15 cellular contexts compared by ENCODE assay signal in the genomic region with DNA sequence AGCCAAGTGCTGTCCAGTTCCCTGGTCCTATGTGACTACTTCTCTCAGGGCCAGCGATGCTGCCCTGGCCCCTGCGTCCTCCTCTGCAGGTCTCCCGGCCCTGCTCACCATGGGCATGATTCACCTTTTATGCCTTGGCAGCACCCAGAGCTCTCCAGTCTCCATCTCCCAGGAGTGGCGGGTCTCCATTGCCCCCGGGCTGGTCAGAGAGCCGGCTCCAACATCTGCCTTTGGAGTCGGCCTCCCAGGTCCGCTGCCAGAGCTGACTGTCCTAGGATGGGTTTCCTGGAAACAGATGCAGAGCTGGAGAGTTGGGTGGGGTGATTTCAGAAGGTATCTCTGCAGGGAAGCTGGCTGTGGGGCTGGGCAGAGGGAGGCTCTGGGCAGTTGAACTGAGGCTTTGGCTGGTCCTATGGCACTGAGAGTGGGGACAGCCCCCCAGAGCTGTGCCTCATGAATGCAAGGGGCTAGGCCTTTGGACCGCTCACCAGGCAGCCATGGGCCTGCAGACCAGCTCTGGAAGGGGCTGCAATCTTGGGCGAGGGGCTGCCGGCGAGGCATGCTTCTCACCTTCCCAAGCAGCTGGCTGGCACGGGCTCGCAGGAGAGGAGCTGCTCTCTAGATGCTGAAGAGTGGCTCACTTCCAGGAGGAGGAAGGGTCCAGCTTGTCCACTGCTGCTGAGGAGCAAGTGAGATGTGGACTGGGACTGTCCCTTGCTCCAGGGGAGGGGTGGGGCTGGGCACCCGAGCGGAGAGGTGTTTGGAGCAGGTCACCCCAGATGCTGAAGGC. TPM values are rescaled to one million over a fixed set of nuclear protein-coding genes. Genes with fewer than 3 reads are reported as not detected.
DNase-seq lines count a peak whose midpoint lies in the region; ATAC-seq and TF ChIP-seq lines count a peak whose summit lies in the region.
"Had no signal": no experiment of that assay in that cellular context is flagged by ENCODE, and none has a peak within 500 bp of the region (broad histone marks: within the 10 kb centered on the region; RNA-seq: fewer than 3 reads in every experiment).

No MANE protein-coding gene starts in this region.

- H3K36me3 ChIP-seq in gastroesophageal sphincter: no peaks in the 10 kb centered on the region
- no peaks in the 10 kb centered on the region for H3K36me3 ChIP-seq in neuronal stem cell (replicated peaks in 1 of 2; ENCODE audit: control insufficient read depth in 2 of 2, insufficient read depth in 2 of 2, low read length in 2 of 2)

- H3K4me3 Mint-ChIP-seq in type B pancreatic cell: no peak overlapping the region
- H3K4me3 Mint-ChIP-seq in activated naive CD4-positive, alpha-beta T cell treated with anti-CD3 and anti-CD28 coated beads for 36 hours: no peak overlapping the region
- H3K4me3 Mint-ChIP-seq: CD4-positive, CD25-positive, alpha-beta regulatory T cell had no signal

- no peak for TF ChIP-seq POLR2A in gastroesophageal sphincter (IDR thresholded peaks at IDR 0.05)

- H3K23ac ChIP-seq in neuronal stem cell (ENCODE audit: low read depth, low read length, poor library complexity): no peak overlapping the region

- H2BK15ac ChIP-seq in neuronal stem cell (ENCODE audit: low read length): peak overlapping the region; percentile 59

- H3K4me1 Mint-ChIP-seq in type B pancreatic cell (ENCODE audit: unreplicated experiment): peaks cover 25% of the 10 kb centered on the region
- H3K4me1 Mint-ChIP-seq in activated naive CD4-positive, alpha-beta T cell treated with anti-CD3 and anti-CD28 coated beads for 36 hours (ENCODE audit: low read depth): no peaks in the 10 kb centered on the region
- H3K4me1 Mint-ChIP-seq: CD4-positive, CD25-positive, alpha-beta regulatory T cell; IgD-negative memory B cell had no signal

- H2AFZ ChIP-seq in neuronal stem cell (ENCODE audit: low read length): peak overlapping the region; percentile 56

- H3K4me3 ChIP-seq in gastroesophageal sphincter (no peak overlapping the region), neuronal stem cell (ENCODE audit: low read length in 2 of 2) (no peak overlapping the region)

- no peak for TF ChIP-seq EP300 in gastroesophageal sphincter (IDR thresholded peaks at IDR 0.05)

- intact Hi-C loops in activated naive CD4-positive, alpha-beta T cell treated with anti-CD3 and anti-CD28 coated beads for 36 hours (cut with micrococcal nuclease): no loop called here

- no CpG with 5 or more reads among the region's 16 CpGs for WGBS in gastroesophageal sphincter (ENCODE audit: low coverage in 1 of 2), 2 donors
- no CpG with 5 or more reads among the region's 16 CpGs for WGBS in neuronal stem cell (ENCODE audit: extremely low coverage in 2 of 2, insufficient read length in 2 of 2, insufficient replicate concordance in 1 of 2), 2 donors

- H3K27ac ChIP-seq in gastroesophageal sphincter: peak overlapping the region in 3 of 4 donors; percentile 72 to 80 (median 75)
- peak overlapping the region; percentile 17 for H3K27ac ChIP-seq in neuronal stem cell (replicated peaks; ENCODE audit: low read length)

- DNase-seq in activated CD4-positive, CD25-positive, alpha-beta regulatory T cell treated with anti-CD3 and anti-CD28 coated beads, Interleukin-2, amount 50 U/mL, for 72 hours: peak; percentile 23
- DNase-seq in neuronal stem cell (ENCODE audit: low spot score): no peak
- DNase-seq in type B pancreatic cell (ENCODE audit: extremely low spot score, unreplicated experiment): peak; percentile 62
- DNase-seq in GF-D8 (lab: John Stamatoyannopoulos, UW): no peak
- no peak for DNase-seq in SIG-M5 (lab: John Stamatoyannopoulos, UW)
- DNase-seq in activated naive CD4-positive, alpha-beta T cell treated with anti-CD3 and anti-CD28 coated beads for 36 hours: no peak
- DNase-seq: 8988T; CD4-positive, CD25-positive, alpha-beta regulatory T cell; EL; midbrain; NCI-H1105; stimulated activated CD4-positive, alpha-beta T cell treated with anti-CD3 and anti-CD28 coated beads, Interleukin-1b, Interleukin-23, amount 100 ng/mL, for 48 hours had no signal

- no peak for ATAC-seq in activated CD4-positive, CD25-positive, alpha-beta regulatory T cell treated with anti-CD3 and anti-CD28 coated beads, Interleukin-2, amount 50 U/mL, for 24 hours
- no peak for ATAC-seq in gastroesophageal sphincter

- TF ChIP-seq CTCF in gastroesophageal sphincter (IDR thresholded peaks at IDR 0.05) (no peak), type B pancreatic cell (conservative IDR thresholded peaks at IDR 0.05) (no peak)

- CTCF ChIA-PET in activated naive CD4-positive, alpha-beta T cell treated with anti-CD3 and anti-CD28 coated beads for 36 hours (lab: Charles Lee): no interaction called here

- H2AK5ac ChIP-seq in neuronal stem cell (ENCODE audit: low read depth, low read length): peak overlapping the region; percentile 78

- peaks cover 2% of the 10 kb centered on the region for H3K79me1 ChIP-seq in neuronal stem cell (ENCODE audit: low read depth, low read length)

- no peak overlapping the region for H3K9ac ChIP-seq in neuronal stem cell (ENCODE audit: low read depth, low read length, poor library complexity)

- no peak overlapping the region for H3K4me2 ChIP-seq in neuronal stem cell (ENCODE audit: insufficient read depth, low read length, poor library complexity, severe bottlenecking)

- H3K4me1 ChIP-seq in gastroesophageal sphincter (peaks cover 0 to 85% (median 20%) of the 10 kb centered on the region in 3 donors), neuronal stem cell (ENCODE audit: control insufficient read depth in 2 of 2, insufficient read depth in 1 of 2, low read depth in 1 of 2, low read length in 2 of 2) (peaks cover 40% of the 10 kb centered on the region in 2 donors)

- no peaks in the 10 kb centered on the region for H3K27me3 ChIP-seq in gastroesophageal sphincter
- H3K27me3 ChIP-seq in neuronal stem cell (ENCODE audit: control insufficient read depth in 3 of 3, insufficient read depth in 3 of 3, low read depth in 1 of 3, low read length in 3 of 3): peaks cover 0 to 16% (median 0%) of the 10 kb centered on the region in 3 experiments

- no peak overlapping the region for H3K14ac ChIP-seq in neuronal stem cell (ENCODE audit: low read length)

- H2BK5ac ChIP-seq in neuronal stem cell (ENCODE audit: low read length): peak overlapping the region; percentile 40

- H3K9me3 Mint-ChIP-seq in type B pancreatic cell: no peaks in the 10 kb centered on the region
- H3K9me3 Mint-ChIP-seq in activated naive CD4-positive, alpha-beta T cell treated with anti-CD3 and anti-CD28 coated beads for 36 hours: no peaks in the 10 kb centered on the region
- H3K9me3 Mint-ChIP-seq: CD4-positive, CD25-positive, alpha-beta regulatory T cell; IgD-negative memory B cell had no signal

- peak overlapping the region; percentile 77 for H3K18ac ChIP-seq in neuronal stem cell (ENCODE audit: low read length)

- no peak overlapping the region for H4K8ac ChIP-seq in neuronal stem cell (ENCODE audit: low read depth, low read length)

- H3K27ac Mint-ChIP-seq in type B pancreatic cell: peak overlapping the region; percentile 69
- no peak overlapping the region for H3K27ac Mint-ChIP-seq in activated naive CD4-positive, alpha-beta T cell treated with anti-CD3 and anti-CD28 coated beads for 36 hours
- H3K27ac Mint-ChIP-seq: CD4-positive, CD25-positive, alpha-beta regulatory T cell; IgD-negative memory B cell had no signal

- H3K9me3 ChIP-seq in gastroesophageal sphincter (no peaks in the 10 kb centered on the region), neuronal stem cell (replicated peaks in 1 of 2; ENCODE audit: control insufficient read depth in 2 of 2, insufficient read depth in 1 of 2, low read depth in 1 of 2, low read length in 2 of 2) (no peaks in the 10 kb centered on the region)

- H4K91ac ChIP-seq in neuronal stem cell (ENCODE audit: low read depth, low read length, poor library complexity): no peak overlapping the region

- no peaks in the 10 kb centered on the region for H3K36me3 Mint-ChIP-seq in type B pancreatic cell
- H3K36me3 Mint-ChIP-seq in activated naive CD4-positive, alpha-beta T cell treated with anti-CD3 and anti-CD28 coated beads for 36 hours (ENCODE audit: low read depth): no peaks in the 10 kb centered on the region
- H3K36me3 Mint-ChIP-seq: CD4-positive, CD25-positive, alpha-beta regulatory T cell; IgD-negative memory B cell had no signal

- H2BK120ac ChIP-seq in neuronal stem cell (ENCODE audit: low read depth, low read length): peak overlapping the region; percentile 6

- peak overlapping the region; percentile 67 for H2BK12ac ChIP-seq in neuronal stem cell (ENCODE audit: low read length)

- H3K4ac ChIP-seq in neuronal stem cell (ENCODE audit: low read length): no peak overlapping the region

- H3K27me3 Mint-ChIP-seq in type B pancreatic cell: no peaks in the 10 kb centered on the region
- no peaks in the 10 kb centered on the region for H3K27me3 Mint-ChIP-seq in activated naive CD4-positive, alpha-beta T cell treated with anti-CD3 and anti-CD28 coated beads for 36 hours (ENCODE audit: low read depth)
- H3K27me3 Mint-ChIP-seq: CD4-positive, CD25-positive, alpha-beta regulatory T cell; IgD-negative memory B cell had no signal

RNA-seq across cellular contexts. Expression of a gene that starts 59.8 kb away (rescaled TPM):
- 10 to 100 TPM; 20.5 to 43.6 (median 32.1) TPM for total RNA-seq in gastroesophageal sphincter
- 32.8 TPM for polyA plus RNA-seq in neuronal stem cell (2013, experiment 1 of 2)
- 32.8 TPM for polyA plus RNA-seq in neuronal stem cell (2013, experiment 2 of 2)
- 64.9 and 75.2 TPM in 2 replicates for total RNA-seq in type B pancreatic cell (ENCODE audit: low replicate concordance)
- 1 to 10 TPM; 8.1 to 8.2 TPM for total RNA-seq in activated naive CD4-positive, alpha-beta T cell treated with anti-CD3 and anti-CD28 coated beads for 36 hours

Comparison
In these comparisons a context has a peak if more than half of its experiments do, and no peak if none do; other contexts are left out.
1. DNase-seq: peak in activated CD4-positive, CD25-positive, alpha-beta regulatory T cell treated with anti-CD3 and anti-CD28 coated beads, Interleukin-2, amount 50 U/mL, for 72 hours (single experiment) and type B pancreatic cell (single experiment); none in neuronal stem cell (single experiment), GF-D8 (single experiment), SIG-M5 (single experiment) and activated naive CD4-positive, alpha-beta T cell treated with anti-CD3 and anti-CD28 coated beads for 36 hours (single experiment).